Comparison of ENCODE assay signal across 8 cellular contexts in the genomic region with DNA sequence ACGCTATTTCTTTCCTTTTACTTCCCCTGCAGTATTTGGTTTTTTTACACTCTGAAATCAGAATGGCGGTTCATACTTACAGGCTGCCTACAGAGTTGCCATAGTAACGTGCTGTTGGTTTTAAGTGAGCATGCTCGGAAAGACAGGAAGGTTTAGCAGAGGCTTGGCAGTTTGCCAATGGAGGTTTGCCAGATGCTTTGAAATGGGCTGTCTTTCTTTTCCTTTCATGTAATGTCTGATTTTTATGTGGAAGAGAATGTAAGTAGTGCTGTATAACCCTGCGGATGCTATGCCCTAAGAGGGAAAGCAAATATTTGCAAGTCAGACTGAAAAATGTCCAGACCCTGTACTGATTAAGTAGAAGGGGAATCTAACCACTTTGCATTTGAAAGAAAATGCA. TPM values are rescaled to one million over a fixed set of nuclear protein-coding genes. Genes with fewer than 3 reads are reported as not detected.
DNase-seq lines count a peak whose midpoint lies in the region; ATAC-seq, FAIRE-seq and TF ChIP-seq lines count a peak whose summit lies in the region.

No MANE protein-coding gene starts in this region.

- no peak overlapping the region for H3K18ac ChIP-seq in H1 (ENCODE audit: extremely low read depth, low read length)
- no peak overlapping the region for H3K18ac ChIP-seq in mesenchymal stem cell (ENCODE audit: low read depth in 1 of 2, low read length in 2 of 2)

- WGBS in H1 (ENCODE audit: extremely low coverage in 1 of 2, insufficient coverage in 1 of 2, insufficient read length in 1 of 2, insufficient replicate concordance in 2 of 2, low coverage in 1 of 2, low lambda C conversion rate in 2 of 2, missing lambda C conversion rate in 1 of 2), 2 experiments, result 72% methylated on average over 5 of the region's 5 CpGs; no CpG with 5 or more reads in 1 of the 2 experiments
- 58% methylated on average over 5 of the region's 5 CpGs for WGBS in mesenchymal stem cell

- no peak overlapping the region for H3K23ac ChIP-seq in H1 (ENCODE audit: insufficient read length)
- no peak overlapping the region for H3K23ac ChIP-seq in mesenchymal stem cell (ENCODE audit: low read length in 2 of 2)

- no peak overlapping the region for H2BK12ac ChIP-seq in H1 (ENCODE audit: low read depth, low read length)
- no peak overlapping the region for H2BK12ac ChIP-seq in mesenchymal stem cell (ENCODE audit: low read length in 2 of 2)

- H3K4me3 ChIP-seq in BLaER1 treated with 17β-estradiol and CSF1 and Interleukin-3, amounts not matched to agents 10 nM and 100 nM, result no peak overlapping the region
- H3K4me3 ChIP-seq in H1 (ENCODE audit: extremely low read depth in 1 of 4, insufficient read depth in 2 of 4, low read depth in 3 of 4, low read length in 4 of 4) (no peak overlapping the region), mesenchymal stem cell (ENCODE audit: insufficient read depth in 1 of 2, low read depth in 1 of 2, low read length in 2 of 2) (peak overlapping the region in 1 of 2 experiments; percentile 8)

- H3K23me2 ChIP-seq in H1 (ENCODE audit: low read depth, low read length), result no peaks in the 10 kb centered on the region; the same call in 1 of the 2 replicates

- H3K4me1 ChIP-seq in BLaER1 treated with 17β-estradiol and CSF1 and Interleukin-3, amounts not matched to agents 10 nM and 100 nM, result peaks cover 9 to 19% (median 17%) of the 10 kb centered on the region in 10 experiments; a peak in 17 of 20 replicates
- no peaks in the 10 kb centered on the region for H3K4me1 ChIP-seq in H1 (replicated peaks in 1 of 4; ENCODE audit: control insufficient read depth in 3 of 4, insufficient read depth in 4 of 4, low read length in 3 of 4)
- H3K4me1 ChIP-seq in mesenchymal stem cell (ENCODE audit: control insufficient read depth, insufficient read depth, low read depth, low read length), result no peaks in the 10 kb centered on the region

- ATAC-seq in GM19452 (IDR thresholded peaks at IDR 0.05; ENCODE audit: unreplicated experiment) (peak; percentile 90), HG03565 (IDR thresholded peaks at IDR 0.05; ENCODE audit: unreplicated experiment) (peak; percentile 88)

- TF ChIP-seq RAD21 in H1 (IDR thresholded peaks at IDR 0.05 in 1 of 2, conservative IDR thresholded peaks at IDR 0.05 in 1 of 2; ENCODE audit: low read depth in 2 of 2, low read length in 2 of 2), result no peak

- POLR2A ChIA-PET in H1 (lab: Charles Lee; ENCODE audit: partially characterized antibody), result no interaction called here

- CTCF ChIA-PET in H1 (lab: Charles Lee; ENCODE audit: partially characterized antibody), result no interaction called here

- H3K9me3 ChIP-seq in BLaER1 treated with 17β-estradiol and CSF1 and Interleukin-3, amounts not matched to agents 10 nM and 100 nM (replicated peaks in 1 of 11), result no peaks in the 10 kb centered on the region
- H3K9me3 ChIP-seq in H1 (ENCODE audit: insufficient read depth in 2 of 2, low read depth in 1 of 2, low read length in 1 of 2), result no peaks in the 10 kb centered on the region
- no peaks in the 10 kb centered on the region for H3K9me3 ChIP-seq in mesenchymal stem cell (ENCODE audit: control insufficient read depth, low read length)

- no peak overlapping the region for H2AK5ac ChIP-seq in H1 (ENCODE audit: low read depth, low read length)
- H2AK5ac ChIP-seq in mesenchymal stem cell (ENCODE audit: low read length, severe bottlenecking), result no peak overlapping the region

- TF ChIP-seq EP300 in H1 (IDR thresholded peaks at IDR 0.05; ENCODE audit: borderline replicate concordance in 1 of 2, low read depth in 2 of 2, low read length in 2 of 2), result no peak

- H3K4ac ChIP-seq in H1 (replicated peaks; ENCODE audit: insufficient read length, low read depth, low read length) (no peak overlapping the region), mesenchymal stem cell (ENCODE audit: low read depth in 1 of 2, low read length in 2 of 2) (no peak overlapping the region)

- H3K79me1 ChIP-seq in H1 (ENCODE audit: low read depth, low read length), result no peaks in the 10 kb centered on the region
- H3K79me1 ChIP-seq in mesenchymal stem cell (replicated peaks; ENCODE audit: low read length, poor library complexity, severe bottlenecking), result peaks cover 3% of the 10 kb centered on the region

- H3K9ac ChIP-seq in BLaER1 treated with 17β-estradiol and CSF1 and Interleukin-3, amounts not matched to agents 10 nM and 100 nM, result no peak overlapping the region; a peak in 2 of 22 replicates
- no peak overlapping the region for H3K9ac ChIP-seq in H1 (replicated peaks in 1 of 4; ENCODE audit: extremely low read depth in 1 of 4, low read depth in 3 of 4, low read length in 3 of 4)
- H3K9ac ChIP-seq in mesenchymal stem cell (ENCODE audit: low read length), result peak overlapping the region; percentile 83

- DNase-seq in NCI-H748 (lab: John Stamatoyannopoulos, UW; ENCODE audit: unreplicated experiment) (peak; percentile 100), H1 (ENCODE audit: low read depth in 1 of 2, low spot score in 2 of 2) (no peak), mesenchymal stem cell (peak; percentile 96)
- peak; percentile 69 to 79 for DNase-seq in activated CD8-positive, alpha-beta memory T cell treated with anti-CD3 and anti-CD28 coated beads for 4 hours (ENCODE audit: low read depth in 2 of 2)
- DNase-seq in stimulated activated CD8-positive, alpha-beta memory T cell treated with anti-CD3 and anti-CD28 coated beads, Interleukin-12 subunit alpha, Interleukin-12 subunit beta, amount 100 ng/mL, for 4 hours (ENCODE audit: low read depth), result peak; percentile 56

- peak overlapping the region; percentile 29 to 64 (median 52); a peak in 20 of 22 replicates for H3K4me2 ChIP-seq in BLaER1 treated with 17β-estradiol and CSF1 and Interleukin-3, amounts not matched to agents 10 nM and 100 nM
- H3K4me2 ChIP-seq in H1 (ENCODE audit: insufficient read depth in 1 of 2, low read depth in 2 of 2, low read length in 2 of 2) (no peak overlapping the region), mesenchymal stem cell (ENCODE audit: low read length, poor library complexity, severe bottlenecking) (no peak overlapping the region)

- H4K5ac ChIP-seq in H1 (ENCODE audit: insufficient read length, low read depth, low read length), result no peak overlapping the region

- peak; percentile 78 for FAIRE-seq in H1 (lab: Jason Lieb, UNC)

- H3K14ac ChIP-seq in H1 (ENCODE audit: insufficient read length) (no peak overlapping the region), mesenchymal stem cell (ENCODE audit: low read length in 2 of 2) (no peak overlapping the region)

- H2BK15ac ChIP-seq in H1 (ENCODE audit: low read length) (no peak overlapping the region), mesenchymal stem cell (ENCODE audit: low read depth, poor library complexity, severe bottlenecking) (no peak overlapping the region)

- no peaks in the 10 kb centered on the region for H3K27me3 ChIP-seq in BLaER1 treated with 17β-estradiol and CSF1 and Interleukin-3, amounts not matched to agents 10 nM and 100 nM
- H3K27me3 ChIP-seq in H1 (replicated peaks in 1 of 4; ENCODE audit: control insufficient read depth in 3 of 4, extremely low read depth in 1 of 4, insufficient read depth in 3 of 4, low read length in 3 of 4), result no peaks in the 10 kb centered on the region
- H3K27me3 ChIP-seq in mesenchymal stem cell (ENCODE audit: control insufficient read depth in 1 of 2, insufficient read depth in 1 of 2, low read length in 2 of 2), result no peaks in the 10 kb centered on the region

- no peaks in the 10 kb centered on the region for H3K79me2 ChIP-seq in H1 (ENCODE audit: control insufficient read depth in 1 of 2, insufficient read depth in 2 of 2, low read length in 2 of 2)

- peaks cover 0 to 72% (median 0%) of the 10 kb centered on the region in 11 experiments; a peak in 4 of 22 replicates for H4K20me1 ChIP-seq in BLaER1 treated with 17β-estradiol and CSF1 and Interleukin-3, amounts not matched to agents 10 nM and 100 nM
- H4K20me1 ChIP-seq in H1 (replicated peaks in 1 of 2; ENCODE audit: control insufficient read depth in 1 of 2, insufficient read depth in 2 of 2, low read length in 2 of 2), result peaks cover 0 to 2% of the 10 kb centered on the region in 2 experiments

- no peak overlapping the region for H3K56ac ChIP-seq in H1 (replicated peaks; ENCODE audit: insufficient read length, low read depth, low read length)

- peaks cover 50 to 87% (median 70%) of the 10 kb centered on the region in 11 experiments for H3K36me3 ChIP-seq in BLaER1 treated with 17β-estradiol and CSF1 and Interleukin-3, amounts not matched to agents 10 nM and 100 nM
- peaks cover 2 to 26% (median 5%) of the 10 kb centered on the region in 4 experiments; a peak in 4 of 8 replicates for H3K36me3 ChIP-seq in H1 (ENCODE audit: control insufficient read depth in 2 of 4, insufficient read depth in 4 of 4, low read length in 3 of 4)
- peaks cover 8 to 77% of the 10 kb centered on the region in 2 experiments for H3K36me3 ChIP-seq in mesenchymal stem cell (ENCODE audit: control insufficient read depth in 1 of 2, insufficient read depth in 2 of 2, low read depth in 1 of 2, low read length in 2 of 2)

- H2BK20ac ChIP-seq in H1 (ENCODE audit: low read length), result no peak overlapping the region

- H2BK120ac ChIP-seq in H1 (replicated peaks; ENCODE audit: low read depth, low read length), result no peak overlapping the region
- H2BK120ac ChIP-seq in mesenchymal stem cell (ENCODE audit: low read depth, low read length), result no peak overlapping the region

- H2BK5ac ChIP-seq in H1 (ENCODE audit: low read depth, low read length), result no peak overlapping the region
- H2BK5ac ChIP-seq in mesenchymal stem cell (ENCODE audit: low read depth, low read length, poor library complexity, severe bottlenecking), result no peak overlapping the region

- H2AFZ ChIP-seq in H1 (ENCODE audit: low read length) (no peak overlapping the region), mesenchymal stem cell (ENCODE audit: low read depth, low read length) (no peak overlapping the region)

- TF ChIP-seq POLR2A in H1 (IDR thresholded peaks at IDR 0.05; ENCODE audit: control extremely low read depth in 1 of 2, low read depth in 2 of 2, low read length in 2 of 2), result no peak

- TF ChIP-seq CTCF in H1 (IDR thresholded peaks at IDR 0.05; ENCODE audit: control extremely low read depth in 1 of 3, insufficient read depth in 1 of 3, low read depth in 1 of 3, low read length in 3 of 3), result no peak

- H3K27ac ChIP-seq in BLaER1 treated with 17β-estradiol and CSF1 and Interleukin-3, amounts not matched to agents 10 nM and 100 nM, result peak overlapping the region in 5 of 11 experiments; percentile 19 to 60 (median 44); a peak in 5 of 22 replicates
- H3K27ac ChIP-seq in H1 (ENCODE audit: low read depth, low read length) (no peak overlapping the region), mesenchymal stem cell (ENCODE audit: low read length, poor library complexity, severe bottlenecking) (no peak overlapping the region)

- H4K8ac ChIP-seq in H1 (ENCODE audit: extremely low read depth, insufficient read depth, low read length) (no peak overlapping the region), mesenchymal stem cell (ENCODE audit: low read length) (no peak overlapping the region)

- H4K91ac ChIP-seq in H1 (replicated peaks; ENCODE audit: insufficient read length, low read length) (no peak overlapping the region), mesenchymal stem cell (ENCODE audit: low read length) (no peak overlapping the region)

RNA-seq across cellular contexts. Expression of a gene that starts 32.8 kb away (rescaled TPM):
- total RNA-seq in H1 (2021; fragmentation: NEBNext Ultra II Directional; extraction: Animal tissue kit (Norgen Biotek cat#: 25700)), result 12.6 and 14.6 TPM in 2 replicates
- polyA plus RNA-seq in H1 (2011; rRNA removed), result 1.9 and 2.1 TPM in 2 replicates
- 3.2 TPM for polyA plus RNA-seq in H1 (2011; cell fraction: cytosol; rRNA removed)
- polyA plus RNA-seq in H1 (2011; cell fraction: nucleus; rRNA removed), result 10.2 TPM
- polyA plus RNA-seq in H1 (2012, experiment 1 of 2), result 4.5 to 13.8 TPM (median 7.1 TPM) in 4 replicates
- polyA plus RNA-seq in H1 (2012, experiment 2 of 2), result 1.8 TPM
- 16.6 TPM for polyA plus RNA-seq in H1 (2013, experiment 1 of 2)
- polyA plus RNA-seq in H1 (2013, experiment 2 of 2), result 15.9 TPM
- 4.3 and 6.2 TPM in 2 replicates for polyA minus RNA-seq in H1 (2011; rRNA and poly(A)+ RNA removed)
- polyA minus RNA-seq in H1 (2011; cell fraction: cytosol; rRNA and poly(A)+ RNA removed), result 2.9 TPM
- polyA minus RNA-seq in H1 (2011; cell fraction: nucleus; rRNA and poly(A)+ RNA removed), result 24.6 TPM
- polyA plus RNA-seq in mesenchymal stem cell (2013, experiment 1 of 2), result 19.1 TPM
- 17.8 TPM for polyA plus RNA-seq in mesenchymal stem cell (2013, experiment 2 of 2)

Comparison
In these comparisons a context has a peak if more than half of its experiments do, and no peak if none do; other contexts are left out.
1. H3K4me2 ChIP-seq: peak in BLaER1 treated with 17β-estradiol and CSF1 and Interleukin-3, amounts not matched to agents 10 nM and 100 nM (11 of 11); none in H1 (0 of 2) and mesenchymal stem cell (single experiment).
2. DNase-seq: peak in NCI-H748 (single experiment), activated CD8-positive, alpha-beta memory T cell treated with anti-CD3 and anti-CD28 coated beads for 4 hours (2 of 2), mesenchymal stem cell (single experiment) and stimulated activated CD8-positive, alpha-beta memory T cell treated with anti-CD3 and anti-CD28 coated beads, Interleukin-12 subunit alpha, Interleukin-12 subunit beta, amount 100 ng/mL, for 4 hours (single experiment); none in H1 (0 of 2).